ENCODE assay signal across 2 cellular contexts in the genomic region with DNA sequence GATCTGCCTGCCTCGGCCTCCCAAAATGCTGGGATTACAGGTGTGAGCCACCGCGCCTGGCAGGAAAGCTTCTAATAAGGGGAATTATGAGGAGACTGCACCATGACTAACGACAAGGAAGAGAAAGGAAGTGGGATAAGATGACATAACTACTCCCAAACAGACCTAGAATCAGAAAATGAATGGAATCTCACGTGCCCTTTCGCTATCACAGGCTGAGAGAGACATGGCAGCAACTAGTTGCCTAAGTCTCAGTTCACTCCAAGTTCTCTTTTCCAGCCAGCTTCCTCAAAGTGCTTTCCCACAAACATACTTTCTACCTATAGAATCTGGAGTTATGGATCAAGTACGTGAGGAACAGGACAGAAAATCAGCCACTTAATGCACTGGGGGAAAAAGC.
TF ChIP-seq lines count a peak whose summit lies in the region.

No MANE protein-coding gene starts in this region.

TF ChIP-seq in K562, 482 proteins besides CTCF, POLR2A, EP300 and RAD21 (continues in another document):
- TF ChIP-seq CBX5 (IDR thresholded peaks at IDR 0.05; ENCODE audit: borderline replicate concordance, low read depth) (no peak), NR4A1 (CRISPR knock-in tag; IDR thresholded peaks at IDR 0.05) (no peak), NR4A1 (tag; IDR thresholded peaks at IDR 0.05) (no peak), NELFE (IDR thresholded peaks at IDR 0.05; ENCODE audit: insufficient read depth, insufficient read length) (no peak), SNRNP70 (optimal IDR thresholded peaks at IDR 0.05; ENCODE audit: low read depth, low read length) (no peak), ZKSCAN3 (CRISPR knock-in tag; IDR thresholded peaks at IDR 0.05) (no peak), ZNF253 (CRISPR knock-in tag; conservative IDR thresholded peaks at IDR 0.05) (no peak), ZBTB8A (IDR thresholded peaks at IDR 0.05; ENCODE audit: partially characterized antibody) (no peak), FUS (optimal IDR thresholded peaks at IDR 0.05; ENCODE audit: low read depth, low read length) (no peak), ZFP36 (IDR thresholded peaks at IDR 0.05; ENCODE audit: low read depth, low read length, partially characterized antibody) (no peak), TBL1XR1 (IDR thresholded peaks at IDR 0.05; ENCODE audit: low read length in 2 of 2) (no peak)
- TF ChIP-seq, protein P1, sequence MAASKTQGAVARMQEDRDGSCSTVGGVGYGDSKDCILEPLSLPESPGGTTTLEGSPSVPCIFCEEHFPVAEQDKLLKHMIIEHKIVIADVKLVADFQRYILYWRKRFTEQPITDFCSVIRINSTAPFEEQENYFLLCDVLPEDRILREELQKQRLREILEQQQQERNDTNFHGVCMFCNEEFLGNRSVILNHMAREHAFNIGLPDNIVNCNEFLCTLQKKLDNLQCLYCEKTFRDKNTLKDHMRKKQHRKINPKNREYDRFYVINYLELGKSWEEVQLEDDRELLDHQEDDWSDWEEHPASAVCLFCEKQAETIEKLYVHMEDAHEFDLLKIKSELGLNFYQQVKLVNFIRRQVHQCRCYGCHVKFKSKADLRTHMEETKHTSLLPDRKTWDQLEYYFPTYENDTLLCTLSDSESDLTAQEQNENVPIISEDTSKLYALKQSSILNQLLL (CRISPR knock-in tag; IDR thresholded peaks at IDR 0.05; ENCODE audit: borderline replicate concordance) = no peak
- TF ChIP-seq, protein P2, sequence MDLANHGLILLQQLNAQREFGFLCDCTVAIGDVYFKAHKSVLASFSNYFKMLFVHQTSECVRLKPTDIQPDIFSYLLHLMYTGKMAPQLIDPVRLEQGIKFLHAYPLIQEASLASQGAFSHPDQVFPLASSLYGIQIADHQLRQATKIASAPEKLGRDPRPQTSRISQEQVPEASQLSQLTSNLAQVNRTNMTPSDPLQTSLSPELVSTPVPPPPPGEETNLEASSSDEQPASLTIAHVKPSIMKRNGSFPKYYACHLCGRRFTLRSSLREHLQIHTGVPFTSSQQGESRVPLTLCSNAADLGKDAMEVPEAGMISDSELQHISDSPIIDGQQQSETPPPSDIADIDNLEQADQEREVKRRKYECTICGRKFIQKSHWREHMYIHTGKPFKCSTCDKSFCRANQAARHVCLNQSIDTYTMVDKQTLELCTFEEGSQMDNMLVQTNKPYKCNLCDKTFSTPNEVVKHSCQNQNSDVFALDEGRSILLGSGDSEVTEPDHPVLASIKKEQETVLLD (IDR thresholded peaks at IDR 0.05) = no peak

TF ChIP-seq in neural cell, 6 proteins besides CTCF, POLR2A, EP300 and RAD21:
- no peak for TF ChIP-seq TAF1 (IDR thresholded peaks at IDR 0.05; ENCODE audit: low read depth)
- no peak for TF ChIP-seq SMC3 (conservative IDR thresholded peaks at IDR 0.05; ENCODE audit: poor library complexity)
- TF ChIP-seq MXI1 (conservative IDR thresholded peaks at IDR 0.05; ENCODE audit: poor library complexity, severe bottlenecking) = no peak
- TF ChIP-seq POLR2AphosphoS5 (IDR thresholded peaks at IDR 0.05) = no peak
- no peak for TF ChIP-seq EZH2 (IDR thresholded peaks at IDR 0.05; ENCODE audit: borderline replicate concordance, insufficient read depth, low read length, poor library complexity, severe bottlenecking)
- TF ChIP-seq, protein P3, sequence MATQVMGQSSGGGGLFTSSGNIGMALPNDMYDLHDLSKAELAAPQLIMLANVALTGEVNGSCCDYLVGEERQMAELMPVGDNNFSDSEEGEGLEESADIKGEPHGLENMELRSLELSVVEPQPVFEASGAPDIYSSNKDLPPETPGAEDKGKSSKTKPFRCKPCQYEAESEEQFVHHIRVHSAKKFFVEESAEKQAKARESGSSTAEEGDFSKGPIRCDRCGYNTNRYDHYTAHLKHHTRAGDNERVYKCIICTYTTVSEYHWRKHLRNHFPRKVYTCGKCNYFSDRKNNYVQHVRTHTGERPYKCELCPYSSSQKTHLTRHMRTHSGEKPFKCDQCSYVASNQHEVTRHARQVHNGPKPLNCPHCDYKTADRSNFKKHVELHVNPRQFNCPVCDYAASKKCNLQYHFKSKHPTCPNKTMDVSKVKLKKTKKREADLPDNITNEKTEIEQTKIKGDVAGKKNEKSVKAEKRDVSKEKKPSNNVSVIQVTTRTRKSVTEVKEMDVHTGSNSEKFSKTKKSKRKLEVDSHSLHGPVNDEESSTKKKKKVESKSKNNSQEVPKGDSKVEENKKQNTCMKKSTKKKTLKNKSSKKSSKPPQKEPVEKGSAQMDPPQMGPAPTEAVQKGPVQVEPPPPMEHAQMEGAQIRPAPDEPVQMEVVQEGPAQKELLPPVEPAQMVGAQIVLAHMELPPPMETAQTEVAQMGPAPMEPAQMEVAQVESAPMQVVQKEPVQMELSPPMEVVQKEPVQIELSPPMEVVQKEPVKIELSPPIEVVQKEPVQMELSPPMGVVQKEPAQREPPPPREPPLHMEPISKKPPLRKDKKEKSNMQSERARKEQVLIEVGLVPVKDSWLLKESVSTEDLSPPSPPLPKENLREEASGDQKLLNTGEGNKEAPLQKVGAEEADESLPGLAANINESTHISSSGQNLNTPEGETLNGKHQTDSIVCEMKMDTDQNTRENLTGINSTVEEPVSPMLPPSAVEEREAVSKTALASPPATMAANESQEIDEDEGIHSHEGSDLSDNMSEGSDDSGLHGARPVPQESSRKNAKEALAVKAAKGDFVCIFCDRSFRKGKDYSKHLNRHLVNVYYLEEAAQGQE (IDR thresholded peaks at IDR 0.05; ENCODE audit: borderline replicate concordance) = no peak
